In the genomic region with DNA sequence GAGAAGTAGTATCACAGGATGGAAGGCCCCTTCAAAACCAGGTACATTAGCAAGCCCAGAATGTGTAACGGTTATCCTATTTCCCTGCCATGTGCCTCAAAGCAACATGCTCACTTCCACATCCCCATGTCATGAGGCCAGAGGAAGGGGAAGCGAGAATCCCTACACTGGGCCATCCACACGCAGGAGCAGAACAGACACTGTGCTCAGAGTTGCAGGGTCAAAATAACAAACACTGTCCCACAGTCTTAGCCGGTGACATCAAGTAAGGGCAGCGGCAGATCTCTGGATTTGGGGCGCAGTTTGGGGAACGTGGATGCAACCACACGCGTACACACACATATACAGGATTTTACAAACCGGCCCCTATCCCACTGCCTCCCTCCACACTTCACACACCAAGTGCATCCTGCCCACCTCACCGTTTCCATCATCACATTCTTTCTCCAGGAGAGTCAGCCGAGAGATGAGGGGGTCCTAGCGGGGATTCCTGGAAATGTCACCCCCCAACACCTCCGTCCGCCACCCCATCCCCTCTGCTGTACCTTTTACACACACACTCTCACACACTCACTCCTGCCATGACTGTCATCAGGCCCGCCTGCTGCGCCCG, we compare ENCODE assay signal across 8 cellular contexts. TPM values are rescaled to one million over a fixed set of nuclear protein-coding genes. Genes with fewer than 3 reads are reported as not detected.
DNase-seq lines count a peak whose midpoint lies in the region; ATAC-seq lines count a peak whose summit lies in the region.

No MANE protein-coding gene starts in this region.

- H3K9ac ChIP-seq in iPS-20b (ENCODE audit: low read depth, low read length) (no peak overlapping the region), skeletal muscle tissue (ENCODE audit: low read depth in 1 of 3, low read length in 3 of 3) (peak overlapping the region; percentile 52 to 81 (median 66))

- H3K4me1 ChIP-seq in iPS-20b (ENCODE audit: insufficient read depth, low read length), result peaks cover 11% of the 10 kb centered on the region
- peaks cover 8 to 20% (median 9%) of the 10 kb centered on the region in 3 donors for H3K4me1 ChIP-seq in skeletal muscle tissue (ENCODE audit: control insufficient read depth in 3 of 3, insufficient read depth in 3 of 3, low read length in 3 of 3)

- H3K9me3 ChIP-seq in iPS-20b (ENCODE audit: insufficient read depth, low read depth, low read length) (no peaks in the 10 kb centered on the region), skeletal muscle tissue (ENCODE audit: control insufficient read depth in 3 of 3, low read length in 3 of 3) (no peaks in the 10 kb centered on the region)

- H3K4me3 ChIP-seq in iPS-20b (ENCODE audit: low read length) (peak overlapping the region; percentile 65), skeletal muscle tissue (ENCODE audit: low read length in 3 of 3) (peak overlapping the region; percentile 69 to 91 (median 78))

- H3K27ac ChIP-seq in angular gyrus (ENCODE audit: low read depth, low read length) (peak overlapping the region; percentile 84), iPS-20b (ENCODE audit: low read length) (no peak overlapping the region), skeletal muscle tissue (ENCODE audit: low read depth, low read length) (no peak overlapping the region)

- ATAC-seq in GM21576 (IDR thresholded peaks at IDR 0.05; ENCODE audit: unreplicated experiment), result no peak
- no peak for ATAC-seq in GM19455 (IDR thresholded peaks at IDR 0.05; ENCODE audit: unreplicated experiment)

- H3K27me3 ChIP-seq in iPS-20b (ENCODE audit: insufficient read depth, low read length), result peaks cover 33% of the 10 kb centered on the region
- no peaks in the 10 kb centered on the region for H3K27me3 ChIP-seq in skeletal muscle tissue (ENCODE audit: control insufficient read depth in 3 of 3, insufficient read depth in 3 of 3, low read length in 3 of 3)

- DNase-seq in NCI-H1417 (lab: John Stamatoyannopoulos, UW) (peak in 2 of 3 experiments; percentile 41 to 45), NCI-H1417 treated with DMSO at 0.1 percent for 48 hours (lab: John Stamatoyannopoulos, UW) (no peak), GM03348 (ENCODE audit: low spot score) (no peak)

- H3K36me3 ChIP-seq in iPS-20b (ENCODE audit: insufficient read depth, low read depth, low read length), result no peaks in the 10 kb centered on the region
- no peaks in the 10 kb centered on the region for H3K36me3 ChIP-seq in skeletal muscle tissue (ENCODE audit: control insufficient read depth in 3 of 3, insufficient read depth in 3 of 3, low read length in 3 of 3)

RNA-seq across cellular contexts. Expression of gene APBA1, which starts 0.8 kb away (rescaled TPM):
- 2.6 TPM for total RNA-seq in skeletal muscle tissue

Comparison
In these comparisons a context has a peak if more than half of its experiments do, and no peak if none do; other contexts are left out.
1. DNase-seq: peak in NCI-H1417 (2 of 3); none in NCI-H1417 treated with DMSO at 0.1 percent for 48 hours (single experiment) and GM03348 (single experiment).